ENCODE assay signal across 1 cellular context in the genomic region with DNA sequence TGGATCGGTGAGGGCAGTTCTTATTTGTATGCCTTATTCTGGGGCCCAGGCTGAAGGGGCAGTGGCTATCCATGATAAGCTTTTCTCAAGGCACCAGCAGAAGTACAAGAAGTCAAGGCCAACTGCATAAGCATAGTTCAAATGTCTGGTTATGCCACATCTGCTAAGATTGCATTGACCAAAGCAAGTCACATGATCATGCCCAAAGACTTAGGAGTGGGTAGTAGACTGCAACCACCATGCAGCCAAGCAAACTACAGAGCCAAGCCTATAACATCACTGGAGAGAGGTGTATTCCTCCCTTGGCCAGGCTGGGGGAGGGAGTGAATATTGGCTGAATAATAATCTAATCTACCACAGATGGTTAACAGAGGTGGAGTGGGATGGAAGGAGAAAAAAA.
TF ChIP-seq lines count a peak whose summit lies in the region.

No MANE protein-coding gene starts in this region.

TF ChIP-seq in GM12878, 131 proteins besides CTCF, POLR2A, EP300 and RAD21:
- TF ChIP-seq RAD51 (IDR thresholded peaks at IDR 0.05) (peak; percentile 52; the same call in 1 of the 2 replicates), NR2C2 (IDR thresholded peaks at IDR 0.05; ENCODE audit: borderline replicate concordance, control insufficient read depth, insufficient read length, low read depth) (no peak)
